ENCODE assay signal across 1 cellular context in genomic region chr16:19110537-19111391, GRCh38.
TF ChIP-seq lines count a peak whose summit lies in the region.

No MANE protein-coding gene starts in this region.

TF ChIP-seq in HepG2, 621 proteins besides CTCF, POLR2A, EP300 and RAD21 (continued from another document and continues in another):
- TF ChIP-seq, protein P1, sequence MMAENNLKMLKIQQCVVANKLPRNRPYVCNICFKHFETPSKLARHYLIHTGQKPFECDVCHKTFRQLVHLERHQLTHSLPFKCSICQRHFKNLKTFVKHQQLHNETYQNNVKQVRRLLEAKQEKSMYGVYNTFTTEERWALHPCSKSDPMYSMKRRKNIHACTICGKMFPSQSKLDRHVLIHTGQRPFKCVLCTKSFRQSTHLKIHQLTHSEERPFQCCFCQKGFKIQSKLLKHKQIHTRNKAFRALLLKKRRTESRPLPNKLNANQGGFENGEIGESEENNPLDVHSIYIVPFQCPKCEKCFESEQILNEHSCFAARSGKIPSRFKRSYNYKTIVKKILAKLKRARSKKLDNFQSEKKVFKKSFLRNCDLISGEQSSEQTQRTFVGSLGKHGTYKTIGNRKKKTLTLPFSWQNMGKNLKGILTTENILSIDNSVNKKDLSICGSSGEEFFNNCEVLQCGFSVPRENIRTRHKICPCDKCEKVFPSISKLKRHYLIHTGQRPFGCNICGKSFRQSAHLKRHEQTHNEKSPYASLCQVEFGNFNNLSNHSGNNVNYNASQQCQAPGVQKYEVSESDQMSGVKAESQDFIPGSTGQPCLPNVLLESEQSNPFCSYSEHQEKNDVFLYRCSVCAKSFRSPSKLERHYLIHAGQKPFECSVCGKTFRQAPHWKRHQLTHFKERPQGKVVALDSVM (CRISPR knock-in tag; IDR thresholded peaks at IDR 0.05) = peak; percentile 93
- TF ChIP-seq HNF4A (CRISPR knock-in tag; IDR thresholded peaks at IDR 0.05) (no peak), ZSCAN31 (CRISPR knock-in tag; IDR thresholded peaks at IDR 0.05; ENCODE audit: low read depth) (no peak), ZNF451 (CRISPR knock-in tag; IDR thresholded peaks at IDR 0.05) (no peak), ZNF383 (CRISPR knock-in tag; IDR thresholded peaks at IDR 0.05; ENCODE audit: borderline replicate concordance) (0 out of 2 replicates have a peak, but pooled peaks have one; percentile 68), ARID5B (CRISPR knock-in tag; IDR thresholded peaks at IDR 0.05) (peak; percentile 44), NR2F1 (CRISPR knock-in tag; IDR thresholded peaks at IDR 0.05) (peak in 1 of 2 experiments; percentile 61; a peak in 2 of 4 replicates), FOXC1 (CRISPR knock-in tag; IDR thresholded peaks at IDR 0.05; ENCODE audit: borderline replicate concordance) (no peak), MTF1 (CRISPR knock-in tag; IDR thresholded peaks at IDR 0.05) (no peak), ZNF430 (CRISPR knock-in tag; IDR thresholded peaks at IDR 0.05) (no peak), ARID2 (CRISPR knock-in tag; IDR thresholded peaks at IDR 0.05; ENCODE audit: borderline replicate concordance) (no peak), RORA (CRISPR knock-in tag; IDR thresholded peaks at IDR 0.05) (no peak), ZNF580 (CRISPR knock-in tag; IDR thresholded peaks at IDR 0.05; ENCODE audit: borderline replicate concordance, low read depth) (0 out of 2 replicates have a peak, but pooled peaks have one; percentile 70), GABPA (IDR thresholded peaks at IDR 0.05; ENCODE audit: low read depth, low read length) (no peak), GABPA (CRISPR knock-in tag; IDR thresholded peaks at IDR 0.05; ENCODE audit: low read depth) (no peak), CREBL2 (CRISPR knock-in tag; IDR thresholded peaks at IDR 0.05; ENCODE audit: borderline replicate concordance) (no peak), ZHX1 (CRISPR knock-in tag; IDR thresholded peaks at IDR 0.05; ENCODE audit: low read depth) (no peak), NR2F6 (IDR thresholded peaks at IDR 0.05) (peak; percentile 85), NR2F6 (CRISPR knock-in tag; IDR thresholded peaks at IDR 0.05) (peak; percentile 32), ZNF253 (CRISPR knock-in tag; IDR thresholded peaks at IDR 0.05; ENCODE audit: borderline replicate concordance) (no peak), MAFG (CRISPR knock-in tag; IDR thresholded peaks at IDR 0.05) (no peak), ETS1 (CRISPR knock-in tag; IDR thresholded peaks at IDR 0.05) (no peak), KLF6 (CRISPR knock-in tag; IDR thresholded peaks at IDR 0.05) (no peak), ZNF776 (CRISPR knock-in tag; IDR thresholded peaks at IDR 0.05) (no peak), ETV6 (CRISPR knock-in tag; conservative IDR thresholded peaks at IDR 0.05) (no peak), SKI (IDR thresholded peaks at IDR 0.05; ENCODE audit: partially characterized antibody) (no peak), ZNF616 (CRISPR knock-in tag; IDR thresholded peaks at IDR 0.05; ENCODE audit: low read depth) (no peak), NFKBIZ (CRISPR knock-in tag; IDR thresholded peaks at IDR 0.05) (no peak), SKIL (CRISPR knock-in tag; IDR thresholded peaks at IDR 0.05; ENCODE audit: borderline replicate concordance) (no peak), STAT6 (CRISPR knock-in tag; IDR thresholded peaks at IDR 0.05; ENCODE audit: borderline replicate concordance) (no peak), SP4 (CRISPR knock-in tag; IDR thresholded peaks at IDR 0.05) (no peak), U2AF2 (IDR thresholded peaks at IDR 0.05; ENCODE audit: low read depth, low read length) (no peak), TAF1 (CRISPR knock-in tag; IDR thresholded peaks at IDR 0.05) (no peak)
- TF ChIP-seq, protein P2, sequence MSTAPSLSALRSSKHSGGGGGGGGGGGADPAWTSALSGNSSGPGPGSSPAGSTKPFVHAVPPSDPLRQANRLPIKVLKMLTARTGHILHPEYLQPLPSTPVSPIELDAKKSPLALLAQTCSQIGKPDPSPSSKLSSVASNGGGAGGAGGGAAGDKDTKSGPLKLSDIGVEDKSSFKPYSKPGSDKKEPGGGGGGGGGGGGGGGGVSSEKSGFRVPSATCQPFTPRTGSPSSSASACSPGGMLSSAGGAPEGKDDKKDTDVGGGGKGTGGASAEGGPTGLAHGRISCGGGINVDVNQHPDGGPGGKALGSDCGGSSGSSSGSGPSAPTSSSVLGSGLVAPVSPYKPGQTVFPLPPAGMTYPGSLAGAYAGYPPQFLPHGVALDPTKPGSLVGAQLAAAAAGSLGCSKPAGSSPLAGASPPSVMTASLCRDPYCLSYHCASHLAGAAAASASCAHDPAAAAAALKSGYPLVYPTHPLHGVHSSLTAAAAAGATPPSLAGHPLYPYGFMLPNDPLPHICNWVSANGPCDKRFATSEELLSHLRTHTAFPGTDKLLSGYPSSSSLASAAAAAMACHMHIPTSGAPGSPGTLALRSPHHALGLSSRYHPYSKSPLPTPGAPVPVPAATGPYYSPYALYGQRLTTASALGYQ (CRISPR knock-in tag; IDR thresholded peaks at IDR 0.05) = no peak
- TF ChIP-seq, protein P3, sequence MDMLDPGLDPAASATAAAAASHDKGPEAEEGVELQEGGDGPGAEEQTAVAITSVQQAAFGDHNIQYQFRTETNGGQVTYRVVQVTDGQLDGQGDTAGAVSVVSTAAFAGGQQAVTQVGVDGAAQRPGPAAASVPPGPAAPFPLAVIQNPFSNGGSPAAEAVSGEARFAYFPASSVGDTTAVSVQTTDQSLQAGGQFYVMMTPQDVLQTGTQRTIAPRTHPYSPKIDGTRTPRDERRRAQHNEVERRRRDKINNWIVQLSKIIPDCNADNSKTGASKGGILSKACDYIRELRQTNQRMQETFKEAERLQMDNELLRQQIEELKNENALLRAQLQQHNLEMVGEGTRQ (IDR thresholded peaks at IDR 0.05; ENCODE audit: low read depth, low read length) = no peak
- TF ChIP-seq, protein P3 (CRISPR knock-in tag; IDR thresholded peaks at IDR 0.05; ENCODE audit: borderline replicate concordance) = no peak
- TF ChIP-seq, protein P4, sequence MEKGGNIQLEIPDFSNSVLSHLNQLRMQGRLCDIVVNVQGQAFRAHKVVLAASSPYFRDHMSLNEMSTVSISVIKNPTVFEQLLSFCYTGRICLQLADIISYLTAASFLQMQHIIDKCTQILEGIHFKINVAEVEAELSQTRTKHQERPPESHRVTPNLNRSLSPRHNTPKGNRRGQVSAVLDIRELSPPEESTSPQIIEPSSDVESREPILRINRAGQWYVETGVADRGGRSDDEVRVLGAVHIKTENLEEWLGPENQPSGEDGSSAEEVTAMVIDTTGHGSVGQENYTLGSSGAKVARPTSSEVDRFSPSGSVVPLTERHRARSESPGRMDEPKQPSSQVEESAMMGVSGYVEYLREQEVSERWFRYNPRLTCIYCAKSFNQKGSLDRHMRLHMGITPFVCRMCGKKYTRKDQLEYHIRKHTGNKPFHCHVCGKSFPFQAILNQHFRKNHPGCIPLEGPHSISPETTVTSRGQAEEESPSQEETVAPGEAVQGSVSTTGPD (CRISPR knock-in tag; IDR thresholded peaks at IDR 0.05) = peak; percentile 84
